In the genomic region with DNA sequence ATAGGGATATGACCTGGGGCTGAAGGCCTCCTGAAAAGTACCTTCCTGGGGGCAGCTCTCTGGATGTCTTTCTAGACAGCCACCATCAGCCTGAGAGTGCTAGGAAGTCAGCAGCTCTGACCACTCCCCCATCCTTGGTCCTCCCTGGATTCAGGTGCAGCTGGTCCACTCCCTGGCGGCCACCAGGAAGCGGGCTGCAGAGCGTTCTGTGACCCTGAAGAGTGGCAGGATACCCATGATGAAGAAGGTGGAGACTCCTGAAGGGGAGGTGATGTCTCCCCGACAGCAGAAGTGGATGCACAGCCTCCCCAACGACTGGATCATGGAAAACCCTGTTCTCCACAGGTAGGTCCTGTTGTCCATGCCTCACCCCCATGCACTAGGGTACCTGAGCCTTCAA, we compare ENCODE assay signal across 23 cellular contexts.
"Had no signal": no experiment of that assay in that cellular context is flagged by ENCODE, and none has a peak within 500 bp of the region (broad histone marks: within the 10 kb centered on the region; RNA-seq: fewer than 3 reads in every experiment).

No MANE protein-coding gene starts in this region.

- H3K4me3 ChIP-seq: pancreas, psoas muscle, right lobe of liver, sigmoid colon, stomach, thoracic aorta, thyroid gland, tibial nerve, upper lobe of left lung, vagina had no signal

- H3K36me3 ChIP-seq: neutrophil, right lobe of liver had no signal

- ATAC-seq: natural killer cell treated with Interleukin-12 subunit alpha and Interleukin-12 subunit beta and Interleukin-15 and Interleukin-18, amount 100 ng/mL, for 72 hours; pancreas; psoas muscle; right cardiac atrium; right lobe of liver; stimulated activated effector memory CD8-positive, alpha-beta T cell treated with anti-CD3 and anti-CD28 coated beads, Interleukin-12 subunit alpha, Interleukin-12 subunit beta, amount 100 ng/mL, for 72 hours; stimulated activated naive B cell treated with anti-CD40 and anti-IgM and Interleukin-4, amounts not matched to agents 10 μg/mL and 1 μg/mL and 100 μg/mL, for 72 hours had no signal

- H3K27me3 ChIP-seq: pancreas, right lobe of liver, thyroid gland, tibial nerve, upper lobe of left lung, vagina had no signal

- DNase-seq: nephron progenitor cell; nucleus accumbens; pancreas; psoas muscle; right cardiac atrium; right lobe of liver; sigmoid colon; small intestine; stimulated activated CD4-positive, alpha-beta T cell treated with anti-CD3 and anti-CD28 coated beads, Interleukin-15, amount 100 ng/mL, for 24 hours; stimulated activated CD4-positive, alpha-beta T cell treated with anti-CD3 and anti-CD28 coated beads, Interleukin-2, amount 100 ng/mL, for 24 hours; stimulated activated CD4-positive, alpha-beta T cell treated with anti-CD3 and anti-CD28 coated beads, Interleukin-2, amount 100 ng/mL, for 48 hours; stimulated activated CD4-positive, alpha-beta T cell treated with anti-CD3 and anti-CD28 coated beads, Interleukin-4, amount 100 ng/mL, for 24 hours; stimulated activated naive B cell treated with anti-CD40 and anti-IgM and Interleukin-4, amounts not matched to agents 10 μg/mL and 1 μg/mL and 100 μg/mL, for 72 hours; stimulated activated naive CD4-positive, alpha-beta T cell treated with Interleukin-2 at 50 U/mL for 16 hours; stomach; thyroid gland had no signal

- H3K9me3 ChIP-seq: neutrophil, pancreas, right lobe of liver, sigmoid colon, stomach, thoracic aorta, thyroid gland, upper lobe of left lung, vagina had no signal

- H3K27ac ChIP-seq: neutrophil, pancreas, psoas muscle, right lobe of liver, sigmoid colon, stomach, thoracic aorta, thyroid gland, tibial nerve, upper lobe of left lung, vagina had no signal
